Comparison of ENCODE assay signal across 12 cellular contexts in genomic region chr22:44523981-44524759, GRCh38. TPM values are rescaled to one million over a fixed set of nuclear protein-coding genes. Genes with fewer than 3 reads are reported as not detected.
DNase-seq lines count a peak whose midpoint lies in the region; ATAC-seq, FAIRE-seq and TF ChIP-seq lines count a peak whose summit lies in the region.
"Had no signal": no experiment of that assay in that cellular context is flagged by ENCODE, and none has a peak within 500 bp of the region (broad histone marks: within the 10 kb centered on the region; RNA-seq: fewer than 3 reads in every experiment).

No MANE protein-coding gene starts in this region.

- H3K4me3 Mint-ChIP-seq in activated naive CD4-positive, alpha-beta T cell treated with anti-CD3 and anti-CD28 coated beads, Interleukin-2, amount 10 ng/mL, durations not matched to agents 7 days and 5 days, result no peak overlapping the region

- H3K4me1 ChIP-seq in cardiac muscle cell (ENCODE audit: low read depth), result peaks cover 34% of the 10 kb centered on the region
- H3K4me1 ChIP-seq in pancreas, result no peaks in the 10 kb centered on the region
- H3K4me1 ChIP-seq: psoas muscle had no signal

- H3K4me3 ChIP-seq in cardiac muscle cell (no peak overlapping the region), pancreas (no peak overlapping the region)
- H3K4me3 ChIP-seq: psoas muscle had no signal

- ATAC-seq in SK-N-SH treated with all-trans-retinoic acid at 6 μM for 48 hours (peak; percentile 71), pancreas (peak in 1 of 4 donors; percentile 14), HG03175 (IDR thresholded peaks at IDR 0.05; ENCODE audit: unreplicated experiment) (no peak), GM21447 (IDR thresholded peaks at IDR 0.05; ENCODE audit: unreplicated experiment) (no peak)
- ATAC-seq: psoas muscle had no signal

- no peak overlapping the region for H3K27ac Mint-ChIP-seq in activated naive CD4-positive, alpha-beta T cell treated with anti-CD3 and anti-CD28 coated beads, Interleukin-2, amount 10 ng/mL, durations not matched to agents 7 days and 5 days

- H3K9me3 ChIP-seq in cardiac muscle cell (ENCODE audit: low read depth) (no peaks in the 10 kb centered on the region), pancreas (no peaks in the 10 kb centered on the region)
- H3K9me3 ChIP-seq: psoas muscle had no signal

- H3K27me3 Mint-ChIP-seq in activated naive CD4-positive, alpha-beta T cell treated with anti-CD3 and anti-CD28 coated beads, Interleukin-2, amount 10 ng/mL, durations not matched to agents 7 days and 5 days, result peaks cover 29% of the 10 kb centered on the region

- H3K27me3 ChIP-seq in cardiac muscle cell (no peaks in the 10 kb centered on the region), pancreas (peaks cover 0 to 3% (median 0%) of the 10 kb centered on the region in 4 donors)

- H3K36me3 Mint-ChIP-seq in activated naive CD4-positive, alpha-beta T cell treated with anti-CD3 and anti-CD28 coated beads, Interleukin-2, amount 10 ng/mL, durations not matched to agents 7 days and 5 days, result no peaks in the 10 kb centered on the region

- CTCF ChIA-PET in activated naive CD4-positive, alpha-beta T cell treated with anti-CD3 and anti-CD28 coated beads, Interleukin-2, amount 10 ng/mL, durations not matched to agents 7 days and 5 days (lab: Charles Lee), result no interaction called here

- no peak for TF ChIP-seq CTCF in cardiac muscle cell (IDR thresholded peaks at IDR 0.05; ENCODE audit: low read depth, low read length)
- no peak for TF ChIP-seq CTCF in pancreas (IDR thresholded peaks at IDR 0.05)

- peak; percentile 17 for FAIRE-seq in pancreas (lab: Jason Lieb, UNC)

- intact Hi-C loops in pancreas (cut with DNase I), result no loop called here

- no peaks in the 10 kb centered on the region for H3K9me3 Mint-ChIP-seq in activated naive CD4-positive, alpha-beta T cell treated with anti-CD3 and anti-CD28 coated beads, Interleukin-2, amount 10 ng/mL, durations not matched to agents 7 days and 5 days

- WGBS in pancreas, 2 donors, result 37 to 45% methylated on average over 14 of the region's 14 CpGs

- DNase-seq in GM04503 (ENCODE audit: low read depth) (peak; percentile 90), cardiac muscle cell (ENCODE audit: low read depth in 1 of 2, low spot score in 1 of 2) (peak; percentile 44 to 98), pancreas (no peak)
- DNase-seq in activated naive CD4-positive, alpha-beta T cell treated with anti-CD3 and anti-CD28 coated beads, Interleukin-2, amount 10 ng/mL, durations not matched to agents 7 days and 5 days, result no peak
- DNase-seq in stimulated activated CD4-positive, alpha-beta T cell treated with anti-CD3 and anti-CD28 coated beads, Interleukin-4, amount 100 ng/mL, for 4 hours, result no peak
- DNase-seq: DND-41, erythroblast, NCI-H1105 had no signal

- peak overlapping the region; percentile 54 for H3K27ac ChIP-seq in cardiac muscle cell
- H3K27ac ChIP-seq in pancreas, result no peak overlapping the region
- H3K27ac ChIP-seq: psoas muscle had no signal

- H3K36me3 ChIP-seq in cardiac muscle cell (no peaks in the 10 kb centered on the region), pancreas (no peaks in the 10 kb centered on the region)

- H3K4me1 Mint-ChIP-seq in activated naive CD4-positive, alpha-beta T cell treated with anti-CD3 and anti-CD28 coated beads, Interleukin-2, amount 10 ng/mL, durations not matched to agents 7 days and 5 days, result no peaks in the 10 kb centered on the region

TF ChIP-seq in SK-N-SH treated with all-trans-retinoic acid at 6 μM for 48 hours, 23 proteins besides CTCF, POLR2A, EP300 and RAD21:
- no peak for TF ChIP-seq BACH2 (CRISPR knock-in tag; IDR thresholded peaks at IDR 0.05; ENCODE audit: borderline replicate concordance)
- no peak for TF ChIP-seq ISL1 (CRISPR knock-in tag; IDR thresholded peaks at IDR 0.05)
- no peak for TF ChIP-seq POU6F1 (CRISPR knock-in tag; IDR thresholded peaks at IDR 0.05; ENCODE audit: borderline replicate concordance, low read depth)
- no peak for TF ChIP-seq ZNF70 (CRISPR knock-in tag; IDR thresholded peaks at IDR 0.05)
- TF ChIP-seq ARNTL (CRISPR knock-in tag; IDR thresholded peaks at IDR 0.05; ENCODE audit: borderline replicate concordance, low read depth), result no peak

RNA-seq across cellular contexts. Expression of gene RTL6, which starts 26.1 kb away (rescaled TPM):
- 50.7 and 55.5 TPM in 2 replicates for total RNA-seq in cardiac muscle cell
- 30.0 and 37.4 TPM in 2 replicates for polyA plus RNA-seq in cardiac muscle cell
- total RNA-seq in pancreas, result 10 to 100 TPM in 1 of 6 donors, 1 to 10 TPM in 5; 6.2 to 12.9 (median 8.8) TPM
- 1 to 10 TPM; 3.1 to 6.2 TPM for polyA plus RNA-seq in pancreas

Comparison
In these comparisons a context has a peak if more than half of its experiments do, and no peak if none do; other contexts are left out.
1. DNase-seq: peak in GM04503 (single experiment) and cardiac muscle cell (2 of 2); none in pancreas (0 of 6), activated naive CD4-positive, alpha-beta T cell treated with anti-CD3 and anti-CD28 coated beads, Interleukin-2, amount 10 ng/mL, durations not matched to agents 7 days and 5 days (single experiment) and stimulated activated CD4-positive, alpha-beta T cell treated with anti-CD3 and anti-CD28 coated beads, Interleukin-4, amount 100 ng/mL, for 4 hours (0 of 2).